19 cellular contexts compared by ENCODE assay signal in the genomic region with DNA sequence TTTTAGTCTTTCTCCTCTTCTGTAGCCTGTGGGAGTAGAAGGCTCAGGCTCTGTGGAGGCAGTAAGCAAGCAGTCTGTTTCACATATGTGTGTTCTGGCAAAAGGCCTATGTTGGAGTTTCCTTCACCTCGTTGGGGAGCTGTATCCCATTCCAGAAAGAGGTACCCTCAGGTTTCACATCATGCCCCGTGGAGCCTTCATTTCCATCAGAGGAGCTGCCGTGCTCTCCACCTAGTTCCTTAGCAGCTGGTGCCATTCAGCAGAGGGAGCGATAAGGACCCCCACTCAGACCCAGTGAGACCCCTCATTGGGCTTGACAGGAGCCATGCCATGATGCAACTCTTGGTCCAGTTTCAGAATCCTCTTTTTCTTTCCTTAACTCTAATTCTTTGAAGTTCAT. TPM values are rescaled to one million over a fixed set of nuclear protein-coding genes. Genes with fewer than 3 reads are reported as not detected.
DNase-seq lines count a peak whose midpoint lies in the region; ATAC-seq and TF ChIP-seq lines count a peak whose summit lies in the region.
"Had no signal": no experiment of that assay in that cellular context is flagged by ENCODE, and none has a peak within 500 bp of the region (broad histone marks: within the 10 kb centered on the region; RNA-seq: fewer than 3 reads in every experiment).

No MANE protein-coding gene starts in this region.

- DNase-seq in left ventricle myocardium inferior = peak; percentile 5
- DNase-seq in right atrium auricular region (ENCODE audit: low spot score) = no peak
- peak; percentile 10 for DNase-seq in colonic mucosa
- peak; percentile 41 for DNase-seq in posterior vena cava (ENCODE audit: low spot score)
- peak; percentile 29 for DNase-seq in ureter (ENCODE audit: low spot score)
- no peak for DNase-seq in OCI-M1 (lab: John Stamatoyannopoulos, UW)
- DNase-seq in EL = no peak
- DNase-seq in CD8-positive, alpha-beta T cell = no peak
- DNase-seq: AML-193; Calu3; CD4-positive, CD25-positive, alpha-beta regulatory T cell; DMS53; NCI-H1417; NCI-H187 treated with DMSO at 0.1 percent for 48 hours; NCI-H446 treated with DMSO at 0.1 percent for 48 hours; NK-92 treated with Interleukin-12 subunit alpha and Interleukin-12 subunit beta, amount 100 ng/mL, for 24 hours; SIG-M5 had no signal

- H3K27me3 ChIP-seq in left ventricle myocardium inferior (ENCODE audit: low read depth) (no peaks in the 10 kb centered on the region), right atrium auricular region (no peaks in the 10 kb centered on the region), colonic mucosa (no peaks in the 10 kb centered on the region)
- no peaks in the 10 kb centered on the region for H3K27me3 ChIP-seq in CD8-positive, alpha-beta T cell (ENCODE audit: insufficient read depth, low read length)

- H3K4me1 Mint-ChIP-seq in CD8-positive, alpha-beta T cell (ENCODE audit: low read depth) = no peaks in the 10 kb centered on the region
- H3K4me1 Mint-ChIP-seq: CD4-positive, CD25-positive, alpha-beta regulatory T cell had no signal

- POLR2A ChIA-PET in CD8-positive, alpha-beta T cell (lab: Charles Lee) = no interaction called here

- no peaks in the 10 kb centered on the region for H3K9me3 Mint-ChIP-seq in CD8-positive, alpha-beta T cell
- H3K9me3 Mint-ChIP-seq: CD4-positive, CD25-positive, alpha-beta regulatory T cell had no signal

- no peak overlapping the region for H3K9ac ChIP-seq in colonic mucosa (ENCODE audit: low read depth in 2 of 2, low read length in 2 of 2)

- no peak overlapping the region for H3K27ac Mint-ChIP-seq in CD8-positive, alpha-beta T cell

- H3K36me3 ChIP-seq in left ventricle myocardium inferior (no peaks in the 10 kb centered on the region), right atrium auricular region (no peaks in the 10 kb centered on the region), colonic mucosa (no peaks in the 10 kb centered on the region)
- H3K36me3 ChIP-seq in CD8-positive, alpha-beta T cell (ENCODE audit: insufficient read depth, low read length) = no peaks in the 10 kb centered on the region

- no peak overlapping the region for H3K4me3 ChIP-seq in left ventricle myocardium inferior
- no peak overlapping the region for H3K4me3 ChIP-seq in right atrium auricular region
- H3K4me3 ChIP-seq in colonic mucosa = no peak overlapping the region
- no peak overlapping the region for H3K4me3 ChIP-seq in CD8-positive, alpha-beta T cell (ENCODE audit: low read depth, low read length)

- H3K4me3 Mint-ChIP-seq in CD8-positive, alpha-beta T cell = no peak overlapping the region
- H3K4me3 Mint-ChIP-seq: CD4-positive, CD25-positive, alpha-beta regulatory T cell had no signal

- H3K27me3 Mint-ChIP-seq in CD8-positive, alpha-beta T cell (ENCODE audit: low read depth) = no peaks in the 10 kb centered on the region
- H3K27me3 Mint-ChIP-seq: CD4-positive, CD25-positive, alpha-beta regulatory T cell had no signal

- intact Hi-C loops in left ventricle myocardium inferior (cut with micrococcal nuclease) = no loop called here
- intact Hi-C loops in colonic mucosa (cut with DNase I) = no loop called here
- intact Hi-C loops in posterior vena cava (cut with DNase I) = no loop called here
- intact Hi-C loops in CD8-positive, alpha-beta T cell (cut with DNase I, micrococcal nuclease) = no loop called here

- TF ChIP-seq CTCF in left ventricle myocardium inferior (IDR thresholded peaks at IDR 0.05; ENCODE audit: borderline replicate concordance) (no peak), right atrium auricular region (IDR thresholded peaks at IDR 0.05) (no peak), colonic mucosa (IDR thresholded peaks at IDR 0.05) (no peak)
- no peak for TF ChIP-seq CTCF in CD8-positive, alpha-beta T cell (IDR thresholded peaks at IDR 0.05)

- H3K36me3 Mint-ChIP-seq in CD8-positive, alpha-beta T cell = peaks cover 15% of the 10 kb centered on the region

- CTCF ChIA-PET in CD8-positive, alpha-beta T cell (lab: Charles Lee) = interaction anchor here (0.6 to 1.2 kb wide), 2 partner anchors 13 to 95 kb away, joined by 3 read pairs; no protein-coding TSS in a partner anchor

- H3K27ac ChIP-seq in left ventricle myocardium inferior (replicated peaks) (no peak overlapping the region), right atrium auricular region (no peak overlapping the region), colonic mucosa (no peak overlapping the region)
- H3K27ac ChIP-seq in CD8-positive, alpha-beta T cell (ENCODE audit: low read depth, low read length) = no peak overlapping the region

- no peaks in the 10 kb centered on the region for H3K9me3 ChIP-seq in left ventricle myocardium inferior (replicated peaks)
- H3K9me3 ChIP-seq in right atrium auricular region = no peaks in the 10 kb centered on the region
- no peaks in the 10 kb centered on the region for H3K9me3 ChIP-seq in colonic mucosa
- H3K9me3 ChIP-seq in CD8-positive, alpha-beta T cell (ENCODE audit: low read length) = no peaks in the 10 kb centered on the region

- no peak for ATAC-seq in CD8-positive, alpha-beta T cell
- ATAC-seq: HCT116 had no signal

- H3K4me1 ChIP-seq in left ventricle myocardium inferior = peaks cover 16% of the 10 kb centered on the region
- no peaks in the 10 kb centered on the region for H3K4me1 ChIP-seq in right atrium auricular region
- H3K4me1 ChIP-seq in colonic mucosa = no peaks in the 10 kb centered on the region
- H3K4me1 ChIP-seq in CD8-positive, alpha-beta T cell (ENCODE audit: insufficient read depth, low read length) = no peaks in the 10 kb centered on the region

RNA-seq across cellular contexts. Expression of gene ANGPTL2, which starts 50.6 kb away (rescaled TPM):
- 35.7 TPM for total RNA-seq in left ventricle myocardium inferior
- 10 to 100 TPM; 42.8 to 55.8 TPM for total RNA-seq in right atrium auricular region
- 10 to 100 TPM in 1 of 2 donors, 1 to 10 TPM in 1; 2.7 to 15.1 TPM for total RNA-seq in colonic mucosa
- 10 to 100 TPM; 45.7 to 55.9 TPM for total RNA-seq in posterior vena cava
- 22.2 TPM for total RNA-seq in ureter
- total RNA-seq in CD8-positive, alpha-beta T cell = not detected
- total RNA-seq: Calu3; CD4-positive, CD25-positive, alpha-beta regulatory T cell; OCI-LY7 had no signal

Comparison
In these comparisons a context has a peak if more than half of its experiments do, and no peak if none do; other contexts are left out.
1. DNase-seq: peak in left ventricle myocardium inferior (single experiment), colonic mucosa (single experiment), posterior vena cava (single experiment) and ureter (single experiment); none in right atrium auricular region (single experiment), OCI-M1 (single experiment), EL (single experiment) and CD8-positive, alpha-beta T cell (0 of 7).